ENCODE assay signal across 25 cellular contexts in genomic region chr11:98657711-98658110, GRCh38.
DNase-seq lines count a peak whose midpoint lies in the region; ATAC-seq, FAIRE-seq and TF ChIP-seq lines count a peak whose summit lies in the region.
"Had no signal": no experiment of that assay in that cellular context is flagged by ENCODE, and none has a peak within 500 bp of the region (broad histone marks: within the 10 kb centered on the region; RNA-seq: fewer than 3 reads in every experiment).

No MANE protein-coding gene starts in this region.

- DNase-seq in D721Med (ENCODE audit: insufficient read length, low spot score) (no peak), NCI-H82 treated with DMSO at 0.1 percent for 48 hours (lab: John Stamatoyannopoulos, UW; ENCODE audit: unreplicated experiment) (peak; percentile 91), neuronal stem cell (ENCODE audit: low spot score) (peak; percentile 9), NCI-H446 treated with DMSO at 0.1 percent for 48 hours (lab: John Stamatoyannopoulos, UW) (no peak)
- no peak for DNase-seq in natural killer cell treated with Interleukin-12 subunit alpha and Interleukin-12 subunit beta and Interleukin-15 and Interleukin-18, amount 100 ng/mL, for 72 hours (ENCODE audit: low spot score)
- DNase-seq: AML-193; Caco-2; Calu3; CD4-positive, alpha-beta T cell; CD8-positive, alpha-beta T cell; DMS 273 treated with DMSO at 0.1 percent for 48 hours; DMS153; DMS53; DMS79; DND-41; EL; GDM1 had no signal

- no peak overlapping the region for H3K27ac Mint-ChIP-seq in natural killer cell treated with Interleukin-12 subunit alpha and Interleukin-12 subunit beta and Interleukin-15 and Interleukin-18, amount 100 ng/mL, for 72 hours
- H3K27ac Mint-ChIP-seq: B cell; CD4-positive, alpha-beta T cell; CD8-positive, alpha-beta T cell had no signal

- no peaks in the 10 kb centered on the region for H3K27me3 Mint-ChIP-seq in natural killer cell treated with Interleukin-12 subunit alpha and Interleukin-12 subunit beta and Interleukin-15 and Interleukin-18, amount 100 ng/mL, for 72 hours
- H3K27me3 Mint-ChIP-seq: B cell; CD4-positive, alpha-beta T cell had no signal

- H2BK15ac ChIP-seq in neuronal stem cell (ENCODE audit: low read length): no peak overlapping the region

- H3K23ac ChIP-seq in neuronal stem cell (ENCODE audit: low read depth, low read length, poor library complexity): no peak overlapping the region

- no peak for TF ChIP-seq CTCF in D721Med (IDR thresholded peaks at IDR 0.05; ENCODE audit: insufficient read depth, missing control alignments)

- H3K27me3 ChIP-seq in neuronal stem cell (ENCODE audit: control insufficient read depth in 3 of 3, insufficient read depth in 3 of 3, low read depth in 1 of 3, low read length in 3 of 3): no peaks in the 10 kb centered on the region
- H3K27me3 ChIP-seq: BLaER1 treated with 17β-estradiol and CSF1 and Interleukin-3, amounts not matched to agents 10 nM and 100 nM had no signal

- H3K4me2 ChIP-seq in neuronal stem cell (ENCODE audit: insufficient read depth, low read length, poor library complexity, severe bottlenecking): no peak overlapping the region
- H3K4me2 ChIP-seq: A549; BLaER1 treated with 17β-estradiol and CSF1 and Interleukin-3, amounts not matched to agents 10 nM and 100 nM had no signal

- H2BK5ac ChIP-seq in neuronal stem cell (ENCODE audit: low read length): no peak overlapping the region

- no peak for ATAC-seq in natural killer cell treated with Interleukin-12 subunit alpha and Interleukin-12 subunit beta and Interleukin-15 and Interleukin-18, amount 100 ng/mL, for 72 hours
- ATAC-seq: A549; CD8-positive, alpha-beta T cell; GM12878 had no signal

- no peak overlapping the region for H3K27ac ChIP-seq in neuronal stem cell (replicated peaks; ENCODE audit: low read length)
- H3K27ac ChIP-seq: 22Rv1; A549; BLaER1 treated with 17β-estradiol and CSF1 and Interleukin-3, amounts not matched to agents 10 nM and 100 nM; C4-2B had no signal

- H3K36me3 Mint-ChIP-seq in natural killer cell treated with Interleukin-12 subunit alpha and Interleukin-12 subunit beta and Interleukin-15 and Interleukin-18, amount 100 ng/mL, for 72 hours: no peaks in the 10 kb centered on the region
- H3K36me3 Mint-ChIP-seq: CD8-positive, alpha-beta T cell had no signal

- no peak overlapping the region for H3K4ac ChIP-seq in neuronal stem cell (ENCODE audit: low read length)

- H3K9ac ChIP-seq in neuronal stem cell (ENCODE audit: low read depth, low read length, poor library complexity): no peak overlapping the region
- H3K9ac ChIP-seq: BLaER1 treated with 17β-estradiol and CSF1 and Interleukin-3, amounts not matched to agents 10 nM and 100 nM had no signal

- no peaks in the 10 kb centered on the region for H3K4me1 ChIP-seq in neuronal stem cell (ENCODE audit: control insufficient read depth in 2 of 2, insufficient read depth in 1 of 2, low read depth in 1 of 2, low read length in 2 of 2)
- H3K4me1 ChIP-seq: A549; BLaER1 treated with 17β-estradiol and CSF1 and Interleukin-3, amounts not matched to agents 10 nM and 100 nM; Caco-2 had no signal

- H3K9me3 Mint-ChIP-seq in natural killer cell treated with Interleukin-12 subunit alpha and Interleukin-12 subunit beta and Interleukin-15 and Interleukin-18, amount 100 ng/mL, for 72 hours: peaks cover 4% of the 10 kb centered on the region

- no peak overlapping the region for H2AFZ ChIP-seq in neuronal stem cell (ENCODE audit: low read length)

- H3K4me3 ChIP-seq in neuronal stem cell (ENCODE audit: low read length in 2 of 2): no peak overlapping the region
- H3K4me3 ChIP-seq: A549; BLaER1 treated with 17β-estradiol and CSF1 and Interleukin-3, amounts not matched to agents 10 nM and 100 nM; GM12878 had no signal

- no peak overlapping the region for H2BK120ac ChIP-seq in neuronal stem cell (ENCODE audit: low read depth, low read length)

- H3K4me1 Mint-ChIP-seq in natural killer cell treated with Interleukin-12 subunit alpha and Interleukin-12 subunit beta and Interleukin-15 and Interleukin-18, amount 100 ng/mL, for 72 hours (ENCODE audit: low read depth in 2 of 2): no peaks in the 10 kb centered on the region
- H3K4me1 Mint-ChIP-seq: B cell had no signal

- H2AK5ac ChIP-seq in neuronal stem cell (ENCODE audit: low read depth, low read length): no peak overlapping the region

- H3K18ac ChIP-seq in neuronal stem cell (ENCODE audit: low read length): no peak overlapping the region

- no peak overlapping the region for H3K14ac ChIP-seq in neuronal stem cell (ENCODE audit: low read length)

- no peaks in the 10 kb centered on the region for H3K79me1 ChIP-seq in neuronal stem cell (ENCODE audit: low read depth, low read length)

- H2BK12ac ChIP-seq in neuronal stem cell (ENCODE audit: low read length): no peak overlapping the region

- no peaks in the 10 kb centered on the region for H3K9me3 ChIP-seq in neuronal stem cell (replicated peaks in 1 of 2; ENCODE audit: control insufficient read depth in 2 of 2, insufficient read depth in 1 of 2, low read depth in 1 of 2, low read length in 2 of 2)
- H3K9me3 ChIP-seq: A549; BLaER1 treated with 17β-estradiol and CSF1 and Interleukin-3, amounts not matched to agents 10 nM and 100 nM; Caco-2 had no signal

- H4K91ac ChIP-seq in neuronal stem cell (ENCODE audit: low read depth, low read length, poor library complexity): no peak overlapping the region

- no peak overlapping the region for H3K4me3 Mint-ChIP-seq in natural killer cell treated with Interleukin-12 subunit alpha and Interleukin-12 subunit beta and Interleukin-15 and Interleukin-18, amount 100 ng/mL, for 72 hours
- H3K4me3 Mint-ChIP-seq: B cell; CD4-positive, alpha-beta T cell; CD8-positive, alpha-beta T cell had no signal

- H3K36me3 ChIP-seq in neuronal stem cell (replicated peaks in 1 of 2; ENCODE audit: control insufficient read depth in 2 of 2, insufficient read depth in 2 of 2, low read length in 2 of 2): no peaks in the 10 kb centered on the region
- H3K36me3 ChIP-seq: BLaER1 treated with 17β-estradiol and CSF1 and Interleukin-3, amounts not matched to agents 10 nM and 100 nM had no signal

- H4K8ac ChIP-seq in neuronal stem cell (ENCODE audit: low read depth, low read length): no peak overlapping the region

- FAIRE-seq in D721Med (lab: Jason Lieb, UNC): peak; percentile 89
- FAIRE-seq: A549, GM12878, GM12892, GM18507 had no signal

Comparison
In these comparisons a context has a peak if more than half of its experiments do, and no peak if none do; other contexts are left out.
1. DNase-seq: peak in NCI-H82 treated with DMSO at 0.1 percent for 48 hours (single experiment) and neuronal stem cell (single experiment); none in D721Med (single experiment), NCI-H446 treated with DMSO at 0.1 percent for 48 hours (single experiment) and natural killer cell treated with Interleukin-12 subunit alpha and Interleukin-12 subunit beta and Interleukin-15 and Interleukin-18, amount 100 ng/mL, for 72 hours (single experiment).